In genomic region chr7:17709127-17709526, GRCh38 we compare ENCODE assay signal across 17 cellular contexts.
"Had no signal": no experiment of that assay in that cellular context is flagged by ENCODE, and none has a peak within 500 bp of the region (broad histone marks: within the 10 kb centered on the region; RNA-seq: fewer than 3 reads in every experiment).

No MANE protein-coding gene starts in this region.

- H3K4me3 ChIP-seq: esophagus squamous epithelium, left ventricle myocardium inferior, pancreas, prostate gland, suprapubic skin, tibial nerve had no signal

- ATAC-seq: activated T-cell treated with anti-CD3 and anti-CD28 coated beads, Interleukin-2, amount 50 U/mL, for 72 hours; pancreas had no signal

- H3K4me1 ChIP-seq: esophagus squamous epithelium, left ventricle myocardium inferior, pancreas, prostate gland had no signal

- H3K36me3 ChIP-seq: esophagus squamous epithelium, left ventricle myocardium inferior, pancreas, prostate gland, suprapubic skin, tibial nerve had no signal

- H3K27ac ChIP-seq: esophagus squamous epithelium, left ventricle myocardium inferior, pancreas, prostate gland, suprapubic skin, tibial nerve had no signal

- H3K27me3 ChIP-seq: esophagus squamous epithelium, suprapubic skin, tibial nerve had no signal

- DNase-seq: activated B cell treated with CpG ODN at 0.5 μM for 24 hours; activated naive CD4-positive, alpha-beta T cell; activated T-cell treated with anti-CD3 and anti-CD28 coated beads for 4 hours; activated T-cell treated with anti-CD3 and anti-CD28 coated beads, Interleukin-2, amount 50 U/mL, for 72 hours; anterior cingulate cortex; dermis blood vessel endothelial cell; effector CD4-positive, alpha-beta T cell; esophagus squamous epithelium; kidney glomerular epithelial cell; left ventricle myocardium inferior; nephron progenitor cell; pancreas; stimulated activated CD4-positive, alpha-beta T cell treated with anti-CD3 and anti-CD28 coated beads, Interleukin-15, amount 100 ng/mL, for 24 hours; stimulated activated naive CD4-positive, alpha-beta T cell had no signal
